In genomic region chr20:53869466-53870258, GRCh38 we compare ENCODE assay signal across 8 cellular contexts.
A peak's percentile ranks its signal among the peaks of the same experiment; 100 is the strongest.
DNase-seq lines count a peak whose midpoint lies in the region; ATAC-seq and TF ChIP-seq lines count a peak whose summit lies in the region.

No MANE protein-coding gene starts in this region.

- no peak for TF ChIP-seq EP300 in suprapubic skin (IDR thresholded peaks at IDR 0.05)

- H3K36me3 ChIP-seq in suprapubic skin: no peaks in the 10 kb centered on the region

- H3K27ac Mint-ChIP-seq in naive thymus-derived CD8-positive, alpha-beta T cell: peak overlapping the region; percentile 78 to 99 (median 93)

- H3K36me3 Mint-ChIP-seq in naive thymus-derived CD8-positive, alpha-beta T cell: no peaks in the 10 kb centered on the region

- peak overlapping the region in 9 of 10 donors; percentile 19 to 74 (median 56) for H3K4me3 Mint-ChIP-seq in naive thymus-derived CD8-positive, alpha-beta T cell

- H3K4me1 ChIP-seq in suprapubic skin: peaks cover 59% of the 10 kb centered on the region

- POLR2A ChIA-PET in naive thymus-derived CD8-positive, alpha-beta T cell (lab: Charles Lee): interaction anchor here (0.7 to 3.8 kb wide), 5 partner anchors 11 to 162 kb away, joined by 3 to 23 read pairs (median 3); no protein-coding TSS in a partner anchor

- H3K27me3 ChIP-seq in suprapubic skin: no peaks in the 10 kb centered on the region

- peaks cover 0 to 2% (median 0%) of the 10 kb centered on the region in 5 donors for H3K27me3 Mint-ChIP-seq in naive thymus-derived CD8-positive, alpha-beta T cell

- H3K9me3 Mint-ChIP-seq in naive thymus-derived CD8-positive, alpha-beta T cell: no peaks in the 10 kb centered on the region

- H3K9me3 ChIP-seq in suprapubic skin: no peaks in the 10 kb centered on the region

- peak; percentile 58 to 68 for TF ChIP-seq CTCF in suprapubic skin (IDR thresholded peaks at IDR 0.05)

- H3K4me3 ChIP-seq in suprapubic skin: no peak overlapping the region

- H3K27ac ChIP-seq in epithelial cell of prostate: peak overlapping the region; percentile 78
- peak overlapping the region; percentile 72 for H3K27ac ChIP-seq in suprapubic skin

- no peak for TF ChIP-seq POLR2A in suprapubic skin (IDR thresholded peaks at IDR 0.05)

- H3K4me1 Mint-ChIP-seq in naive thymus-derived CD8-positive, alpha-beta T cell: peaks cover 38 to 82% (median 75%) of the 10 kb centered on the region in 4 donors

- 20% methylated on average over 8 of the region's 8 CpGs for WGBS in suprapubic skin

- peak; percentile 52 for ATAC-seq in HG03520 (IDR thresholded peaks at IDR 0.05; ENCODE audit: unreplicated experiment)
- ATAC-seq in naive thymus-derived CD8-positive, alpha-beta T cell: peak; percentile 63 to 65

- DNase-seq in CD1c-positive myeloid dendritic cell (ENCODE audit: extremely low spot score): peak; percentile 77
- DNase-seq in GM19240 (ENCODE audit: insufficient read length, low spot score): peak; percentile 31
- peak; percentile 49 for DNase-seq in NOMO-1 treated with dmso at 0.1 percent for 144 hours (lab: John Stamatoyannopoulos, UW; ENCODE audit: unreplicated experiment)
- DNase-seq in activated CD8-positive, alpha-beta memory T cell treated with anti-CD3 and anti-CD28 coated beads for 1 hour (ENCODE audit: extremely low read depth in 1 of 2, low read depth in 1 of 2): peak; percentile 39 to 48
- DNase-seq in epithelial cell of prostate (ENCODE audit: low read depth, low spot score): peak; percentile 48
- peak; percentile 15 to 87 (median 72) for DNase-seq in naive thymus-derived CD8-positive, alpha-beta T cell
- DNase-seq in suprapubic skin (ENCODE audit: low spot score in 2 of 2): no peak

Comparison
In these comparisons a context has a peak if more than half of its experiments do, and no peak if none do; other contexts are left out.
1. DNase-seq: peak in CD1c-positive myeloid dendritic cell (single experiment), GM19240 (single experiment), NOMO-1 treated with dmso at 0.1 percent for 144 hours (single experiment), activated CD8-positive, alpha-beta memory T cell treated with anti-CD3 and anti-CD28 coated beads for 1 hour (2 of 2), epithelial cell of prostate (single experiment) and naive thymus-derived CD8-positive, alpha-beta T cell (10 of 10); none in suprapubic skin (0 of 2).